In genomic region chr20:11064946-11065345, GRCh38 we compare ENCODE assay signal across 29 cellular contexts.
"Had no signal": no experiment of that assay in that cellular context is flagged by ENCODE, and none has a peak within 500 bp of the region (broad histone marks: within the 10 kb centered on the region; RNA-seq: fewer than 3 reads in every experiment).

No MANE protein-coding gene starts in this region.

- H3K36me3 Mint-ChIP-seq: activated naive CD4-positive, alpha-beta T cell treated with anti-CD3 and anti-CD28 coated beads, Interleukin-2, amount 10 ng/mL, durations not matched to agents 7 days and 5 days; activated naive CD4-positive, alpha-beta T cell treated with anti-CD3 and anti-CD28 coated beads, Interleukin-2, amount 50 U/mL, for 72 hours; activated naive CD8-positive, alpha-beta T cell treated with anti-CD3 and anti-CD28 coated beads, Interleukin-2, amount 10 ng/mL, durations not matched to agents 7 days and 5 days; brain; WTC11 had no signal

- H3K27me3 ChIP-seq: ascending aorta, breast epithelium, cardiac muscle cell, esophagus muscularis mucosa, foreskin keratinocyte, gastroesophageal sphincter had no signal

- H3K4me1 ChIP-seq: ascending aorta, breast epithelium, foreskin keratinocyte, gastroesophageal sphincter had no signal

- H3K9me3 ChIP-seq: ascending aorta, breast epithelium, esophagus muscularis mucosa, gastroesophageal sphincter had no signal

- H3K9me3 Mint-ChIP-seq: activated CD4-positive, alpha-beta memory T cell treated with anti-CD3 and anti-CD28 coated beads, Interleukin-2, amount 10 ng/mL, durations not matched to agents 7 days and 5 days; activated CD4-positive, alpha-beta T cell treated with anti-CD3 and anti-CD28 coated beads, Interleukin-2, amount 10 ng/mL, durations not matched to agents 7 days and 5 days; activated naive CD8-positive, alpha-beta T cell treated with anti-CD3 and anti-CD28 coated beads, Interleukin-2, amount 10 ng/mL, durations not matched to agents 7 days and 5 days; activated T-cell treated with anti-CD3 and anti-CD28 coated beads, Interleukin-2, amount 50 U/mL, for 24 hours; activated T-cell treated with anti-CD3 and anti-CD28 coated beads, Interleukin-2, amount 50 U/mL, for 72 hours; brain; central memory CD8-positive, alpha-beta T cell; WTC11 had no signal

- H3K4me1 Mint-ChIP-seq: activated CD4-positive, alpha-beta memory T cell treated with anti-CD3 and anti-CD28 coated beads, Interleukin-2, amount 10 ng/mL, durations not matched to agents 7 days and 5 days; activated CD4-positive, alpha-beta T cell treated with anti-CD3 and anti-CD28 coated beads, Interleukin-2, amount 10 ng/mL, durations not matched to agents 7 days and 5 days; activated naive CD4-positive, alpha-beta T cell treated with anti-CD3 and anti-CD28 coated beads, Interleukin-2, amount 10 ng/mL, durations not matched to agents 7 days and 5 days; activated naive CD8-positive, alpha-beta T cell treated with anti-CD3 and anti-CD28 coated beads, Interleukin-2, amount 10 ng/mL, durations not matched to agents 7 days and 5 days; central memory CD8-positive, alpha-beta T cell had no signal

- H3K4me3 ChIP-seq: ascending aorta, breast epithelium, cardiac muscle cell, esophagus muscularis mucosa, gastroesophageal sphincter had no signal

- ATAC-seq: activated naive CD4-positive, alpha-beta T cell treated with anti-CD3 and anti-CD28 coated beads, Interleukin-2, amount 50 U/mL, for 72 hours; activated T-cell treated with anti-CD3 and anti-CD28 coated beads, Interleukin-2, amount 50 U/mL, for 72 hours; effector memory CD8-positive, alpha-beta T cell; foreskin keratinocyte; gastroesophageal sphincter; WTC11 had no signal

- H3K36me3 ChIP-seq: ascending aorta, breast epithelium, cardiac muscle cell, esophagus muscularis mucosa, gastroesophageal sphincter had no signal

- H3K4me3 Mint-ChIP-seq: activated CD4-positive, alpha-beta memory T cell treated with anti-CD3 and anti-CD28 coated beads, Interleukin-2, amount 10 ng/mL, durations not matched to agents 7 days and 5 days; activated CD4-positive, alpha-beta T cell treated with anti-CD3 and anti-CD28 coated beads, Interleukin-2, amount 10 ng/mL, durations not matched to agents 7 days and 5 days; activated naive CD4-positive, alpha-beta T cell treated with anti-CD3 and anti-CD28 coated beads, Interleukin-2, amount 10 ng/mL, durations not matched to agents 7 days and 5 days; activated naive CD8-positive, alpha-beta T cell treated with anti-CD3 and anti-CD28 coated beads, Interleukin-2, amount 10 ng/mL, durations not matched to agents 7 days and 5 days; activated T-cell treated with anti-CD3 and anti-CD28 coated beads, Interleukin-2, amount 50 U/mL, for 24 hours; activated T-cell treated with anti-CD3 and anti-CD28 coated beads, Interleukin-2, amount 50 U/mL, for 72 hours; brain; central memory CD8-positive, alpha-beta T cell; effector memory CD8-positive, alpha-beta T cell; WTC11 had no signal

- H3K27ac Mint-ChIP-seq: activated CD4-positive, alpha-beta memory T cell treated with anti-CD3 and anti-CD28 coated beads, Interleukin-2, amount 10 ng/mL, durations not matched to agents 7 days and 5 days; activated CD4-positive, alpha-beta T cell treated with anti-CD3 and anti-CD28 coated beads, Interleukin-2, amount 10 ng/mL, durations not matched to agents 7 days and 5 days; activated naive CD4-positive, alpha-beta T cell treated with anti-CD3 and anti-CD28 coated beads, Interleukin-2, amount 10 ng/mL, durations not matched to agents 7 days and 5 days; activated naive CD4-positive, alpha-beta T cell treated with anti-CD3 and anti-CD28 coated beads, Interleukin-2, amount 50 U/mL, for 72 hours; activated naive CD8-positive, alpha-beta T cell treated with anti-CD3 and anti-CD28 coated beads, Interleukin-2, amount 10 ng/mL, durations not matched to agents 7 days and 5 days; activated T-cell treated with anti-CD3 and anti-CD28 coated beads, Interleukin-2, amount 50 U/mL, for 24 hours; activated T-cell treated with anti-CD3 and anti-CD28 coated beads, Interleukin-2, amount 50 U/mL, for 72 hours; brain; effector memory CD8-positive, alpha-beta T cell; WTC11 had no signal

- DNase-seq: activated CD4-positive, alpha-beta memory T cell treated with anti-CD3 and anti-CD28 coated beads, Interleukin-2, amount 10 ng/mL, durations not matched to agents 7 days and 5 days; activated CD4-positive, alpha-beta T cell treated with anti-CD3 and anti-CD28 coated beads for 1 hour; activated CD4-positive, alpha-beta T cell treated with anti-CD3 and anti-CD28 coated beads for 4 hours; activated CD4-positive, alpha-beta T cell treated with anti-CD3 and anti-CD28 coated beads, Interleukin-2, amount 10 ng/mL, durations not matched to agents 7 days and 5 days; activated CD4-positive, alpha-beta T cell treated with anti-CD3 and anti-CD28 coated beads, Interleukin-2, amount 50 U/mL, for 4 hours; activated CD8-positive, alpha-beta memory T cell treated with anti-CD3 and anti-CD28 coated beads, Interleukin-2, amount 50 U/mL, for 48 hours; activated gamma-delta T cell; activated naive CD4-positive, alpha-beta T cell; activated naive CD4-positive, alpha-beta T cell treated with anti-CD3 and anti-CD28 coated beads, Interleukin-2, amount 10 ng/mL, durations not matched to agents 7 days and 5 days; activated naive CD8-positive, alpha-beta T cell treated with anti-CD3 and anti-CD28 coated beads, Interleukin-2, amount 10 ng/mL, durations not matched to agents 7 days and 5 days; activated T-cell treated with anti-CD3 and anti-CD28 coated beads for 4 hours; activated T-cell treated with anti-CD3 and anti-CD28 coated beads, Interleukin-2, amount 50 U/mL, for 24 hours; activated T-cell treated with anti-CD3 and anti-CD28 coated beads, Interleukin-2, amount 50 U/mL, for 72 hours; cortex of kidney; dermis blood vessel endothelial cell; effector CD4-positive, alpha-beta T cell; effector memory CD8-positive, alpha-beta T cell; erythroblast; foreskin keratinocyte; T-helper 2 cell had no signal

- H3K27me3 Mint-ChIP-seq: activated CD4-positive, alpha-beta memory T cell treated with anti-CD3 and anti-CD28 coated beads, Interleukin-2, amount 10 ng/mL, durations not matched to agents 7 days and 5 days; activated CD4-positive, alpha-beta T cell treated with anti-CD3 and anti-CD28 coated beads, Interleukin-2, amount 10 ng/mL, durations not matched to agents 7 days and 5 days; activated naive CD4-positive, alpha-beta T cell treated with anti-CD3 and anti-CD28 coated beads, Interleukin-2, amount 10 ng/mL, durations not matched to agents 7 days and 5 days; activated naive CD8-positive, alpha-beta T cell treated with anti-CD3 and anti-CD28 coated beads, Interleukin-2, amount 10 ng/mL, durations not matched to agents 7 days and 5 days; activated T-cell treated with anti-CD3 and anti-CD28 coated beads, Interleukin-2, amount 50 U/mL, for 24 hours; brain; central memory CD8-positive, alpha-beta T cell; effector memory CD8-positive, alpha-beta T cell had no signal

- H3K27ac ChIP-seq: ascending aorta, breast epithelium, cardiac muscle cell, esophagus muscularis mucosa, foreskin keratinocyte, gastroesophageal sphincter had no signal
